12 cellular contexts compared by ENCODE assay signal in genomic region chr2:215711484-215712034, GRCh38.
DNase-seq lines count a peak whose midpoint lies in the region; ATAC-seq, FAIRE-seq and TF ChIP-seq lines count a peak whose summit lies in the region.
"Had no signal": no experiment of that assay in that cellular context is flagged by ENCODE, and none has a peak within 500 bp of the region (broad histone marks: within the 10 kb centered on the region; RNA-seq: fewer than 3 reads in every experiment).

No MANE protein-coding gene starts in this region.

- TF ChIP-seq CTCF in epithelial cell of esophagus (IDR thresholded peaks at IDR 0.05; ENCODE audit: insufficient read depth, low read depth, low read length, missing control alignments): no peak
- TF ChIP-seq CTCF in lower lobe of right lung (IDR thresholded peaks at IDR 0.05): no peak

- no peaks in the 10 kb centered on the region for H3K27me3 ChIP-seq in lower lobe of right lung (ENCODE audit: low read depth)

- TF ChIP-seq POLR2A in GM12891 (IDR thresholded peaks at IDR 0.05; ENCODE audit: low read depth, low read length): no peak

- 59% methylated on average over 2 of the region's 2 CpGs for WGBS in urinary bladder

- no peak overlapping the region for H3K27ac Mint-ChIP-seq in stimulated activated memory B cell treated with anti-CD40 and anti-IgM and Interleukin-4, amounts not matched to agents 10 μg/mL and 1 μg/mL and 100 μg/mL, for 72 hours
- H3K27ac Mint-ChIP-seq: activated CD4-positive, alpha-beta T cell treated with anti-CD3 and anti-CD28 coated beads, Interleukin-2, amount 10 ng/mL, durations not matched to agents 7 days and 5 days; memory B cell had no signal

- H3K36me3 ChIP-seq in lower lobe of right lung (no peaks in the 10 kb centered on the region), urinary bladder (ENCODE audit: insufficient read depth) (no peaks in the 10 kb centered on the region)

- no peaks in the 10 kb centered on the region for H3K4me1 Mint-ChIP-seq in stimulated activated memory B cell treated with anti-CD40 and anti-IgM and Interleukin-4, amounts not matched to agents 10 μg/mL and 1 μg/mL and 100 μg/mL, for 72 hours
- H3K4me1 Mint-ChIP-seq: activated CD4-positive, alpha-beta T cell treated with anti-CD3 and anti-CD28 coated beads, Interleukin-2, amount 10 ng/mL, durations not matched to agents 7 days and 5 days; central memory CD8-positive, alpha-beta T cell; memory B cell had no signal

- DNase-seq in LHCN-M2 (ENCODE audit: low read depth): peak; percentile 84
- DNase-seq in epithelial cell of esophagus (ENCODE audit: low read depth): peak; percentile 76
- DNase-seq in lower lobe of right lung: no peak
- no peak for DNase-seq in GM12891 (ENCODE audit: insufficient read length, low spot score)
- DNase-seq: activated CD4-positive, alpha-beta T cell treated with anti-CD3 and anti-CD28 coated beads, Interleukin-2, amount 10 ng/mL, durations not matched to agents 7 days and 5 days had no signal

- H3K9me3 ChIP-seq in lower lobe of right lung: no peaks in the 10 kb centered on the region

- H3K27ac ChIP-seq in lower lobe of right lung (peak overlapping the region; percentile 31), urinary bladder (ENCODE audit: low read depth) (peak overlapping the region; percentile 16)

- peak in 1 of 2 donors; percentile 37 for ATAC-seq in lower lobe of right lung
- no peak for ATAC-seq in HG03521 (IDR thresholded peaks at IDR 0.05; ENCODE audit: unreplicated experiment)
- no peak for ATAC-seq in stimulated activated memory B cell treated with anti-CD40 and anti-IgM and Interleukin-4, amounts not matched to agents 10 μg/mL and 1 μg/mL and 100 μg/mL, for 72 hours
- ATAC-seq: GM12878, HCT116 had no signal

- H3K4me1 ChIP-seq in lower lobe of right lung (peaks cover 38% of the 10 kb centered on the region), urinary bladder (ENCODE audit: insufficient read depth) (no peaks in the 10 kb centered on the region)

- peaks cover 27% of the 10 kb centered on the region for H3K27me3 Mint-ChIP-seq in stimulated activated memory B cell treated with anti-CD40 and anti-IgM and Interleukin-4, amounts not matched to agents 10 μg/mL and 1 μg/mL and 100 μg/mL, for 72 hours

- no peak for FAIRE-seq in GM12891 (lab: Jason Lieb, UNC)
- FAIRE-seq: GM12878 had no signal

- intact Hi-C loops in lower lobe of right lung (cut with DNase I): no loop called here

- no peaks in the 10 kb centered on the region for H3K36me3 Mint-ChIP-seq in stimulated activated memory B cell treated with anti-CD40 and anti-IgM and Interleukin-4, amounts not matched to agents 10 μg/mL and 1 μg/mL and 100 μg/mL, for 72 hours
- H3K36me3 Mint-ChIP-seq: memory B cell had no signal

- no peak overlapping the region for H3K4me3 ChIP-seq in epithelial cell of esophagus (ENCODE audit: low read length)
- H3K4me3 ChIP-seq in lower lobe of right lung: no peak overlapping the region
- no peak overlapping the region for H3K4me3 ChIP-seq in urinary bladder (ENCODE audit: low read depth, low read length)
- H3K4me3 ChIP-seq: GM12878 had no signal

- H3K4me3 Mint-ChIP-seq in stimulated activated memory B cell treated with anti-CD40 and anti-IgM and Interleukin-4, amounts not matched to agents 10 μg/mL and 1 μg/mL and 100 μg/mL, for 72 hours: no peak overlapping the region
- H3K4me3 Mint-ChIP-seq: activated CD4-positive, alpha-beta T cell treated with anti-CD3 and anti-CD28 coated beads, Interleukin-2, amount 10 ng/mL, durations not matched to agents 7 days and 5 days; central memory CD8-positive, alpha-beta T cell; memory B cell had no signal

- H3K9me3 Mint-ChIP-seq in stimulated activated memory B cell treated with anti-CD40 and anti-IgM and Interleukin-4, amounts not matched to agents 10 μg/mL and 1 μg/mL and 100 μg/mL, for 72 hours: no peaks in the 10 kb centered on the region
- H3K9me3 Mint-ChIP-seq: activated CD4-positive, alpha-beta T cell treated with anti-CD3 and anti-CD28 coated beads, Interleukin-2, amount 10 ng/mL, durations not matched to agents 7 days and 5 days; central memory CD8-positive, alpha-beta T cell; memory B cell had no signal

TF ChIP-seq in GM12891, 5 proteins besides CTCF, POLR2A, EP300 and RAD21:
- TF ChIP-seq POLR2AphosphoS5 (IDR thresholded peaks at IDR 0.05; ENCODE audit: low read depth, low read length): no peak
- TF ChIP-seq SPI1 (IDR thresholded peaks at IDR 0.05; ENCODE audit: low read depth, low read length): no peak
- no peak for TF ChIP-seq PAX5 (IDR thresholded peaks at IDR 0.05; ENCODE audit: insufficient read depth, low read length, severe bottlenecking)
- no peak for TF ChIP-seq TAF1 (IDR thresholded peaks at IDR 0.05; ENCODE audit: low read depth, low read length)
- no peak for TF ChIP-seq POU2F2 (IDR thresholded peaks at IDR 0.05; ENCODE audit: low read depth, low read length)

Comparison
In these comparisons a context has a peak if more than half of its experiments do, and no peak if none do; other contexts are left out.
1. DNase-seq: peak in LHCN-M2 (single experiment) and epithelial cell of esophagus (single experiment); none in lower lobe of right lung (single experiment) and GM12891 (single experiment).